Comparison of ENCODE assay signal across 12 cellular contexts in the genomic region with DNA sequence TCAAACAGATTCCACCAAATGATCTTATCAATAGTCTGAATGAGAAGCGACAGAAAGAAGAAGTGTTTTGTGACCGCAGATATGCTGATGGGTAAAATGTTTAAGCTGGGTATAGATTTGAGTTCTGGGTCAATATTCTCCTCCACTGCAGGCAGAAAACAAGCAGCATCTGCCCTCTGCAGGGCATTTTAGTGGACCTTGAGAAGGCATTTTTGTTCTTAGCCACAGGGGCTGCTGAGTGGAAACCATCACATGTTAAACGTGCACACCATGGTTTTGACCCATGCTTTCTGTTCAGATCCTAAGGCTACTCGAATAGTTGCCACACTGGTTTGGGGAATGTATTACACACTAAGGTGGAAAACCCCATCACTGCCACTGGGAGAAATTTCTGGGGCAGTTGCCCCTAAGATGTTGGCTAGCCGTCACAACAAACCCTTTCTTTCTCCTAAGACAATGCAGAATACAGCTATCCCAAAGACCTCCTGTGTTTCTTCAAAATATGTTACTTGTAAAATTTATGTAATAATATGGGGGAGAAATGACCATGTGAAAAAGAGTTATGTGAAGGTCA. TPM values are rescaled to one million over a fixed set of nuclear protein-coding genes. Genes with fewer than 3 reads are reported as not detected.
A peak's percentile ranks its signal among the peaks of the same experiment; 100 is the strongest.
DNase-seq lines count a peak whose midpoint lies in the region; ATAC-seq, FAIRE-seq and TF ChIP-seq lines count a peak whose summit lies in the region.
"Had no signal": no experiment of that assay in that cellular context is flagged by ENCODE, and none has a peak within 500 bp of the region (broad histone marks: within the 10 kb centered on the region; RNA-seq: fewer than 3 reads in every experiment).

No MANE protein-coding gene starts in this region.

- no peak overlapping the region for H3K4me3 ChIP-seq in WERI-Rb-1 (ENCODE audit: low read depth, low read length)
- no peak overlapping the region for H3K4me3 ChIP-seq in small intestine (ENCODE audit: low read depth in 1 of 2, low read length in 2 of 2)
- H3K4me3 ChIP-seq: prostate gland had no signal

- H3K27me3 Mint-ChIP-seq in activated T-cell treated with anti-CD3 and anti-CD28 coated beads, Interleukin-2, amount 50 U/mL, for 4 hours (ENCODE audit: low read depth), result peaks cover 78% of the 10 kb centered on the region

- peaks cover 23% of the 10 kb centered on the region for H3K4me1 Mint-ChIP-seq in activated T-cell treated with anti-CD3 and anti-CD28 coated beads, Interleukin-2, amount 50 U/mL, for 4 hours (ENCODE audit: low read depth)

- no peak for FAIRE-seq in small intestine (lab: Jason Lieb, UNC)

- H3K27ac ChIP-seq in WERI-Rb-1 (no peak overlapping the region), layer of hippocampus (ENCODE audit: low read depth, low read length) (peak overlapping the region; percentile 63), small intestine (ENCODE audit: low read depth in 1 of 2, low read length in 1 of 2) (no peak overlapping the region)
- H3K27ac ChIP-seq: prostate gland had no signal

- H3K36me3 ChIP-seq in WERI-Rb-1 (no peaks in the 10 kb centered on the region), small intestine (ENCODE audit: control insufficient read depth in 2 of 2, insufficient read depth in 2 of 2, low read length in 2 of 2) (no peaks in the 10 kb centered on the region)
- H3K36me3 ChIP-seq: prostate gland had no signal

- H3K9me3 ChIP-seq in WERI-Rb-1 (ENCODE audit: severe bottlenecking) (no peaks in the 10 kb centered on the region), small intestine (ENCODE audit: control insufficient read depth, low read depth) (no peaks in the 10 kb centered on the region)
- H3K9me3 ChIP-seq: prostate gland had no signal

- no peaks in the 10 kb centered on the region for H3K36me3 Mint-ChIP-seq in activated T-cell treated with anti-CD3 and anti-CD28 coated beads, Interleukin-2, amount 50 U/mL, for 4 hours (ENCODE audit: insufficient read depth)

- H3K27me3 ChIP-seq in WERI-Rb-1 (ENCODE audit: insufficient read depth, low read depth, severe bottlenecking) (peaks cover 28% of the 10 kb centered on the region), layer of hippocampus (ENCODE audit: control insufficient read depth, insufficient read depth, low read length) (peaks cover 19% of the 10 kb centered on the region), small intestine (ENCODE audit: control insufficient read depth in 2 of 2, insufficient read depth in 2 of 2, low read length in 2 of 2) (peaks cover 3 to 45% of the 10 kb centered on the region in 2 donors)

- no peak overlapping the region for H3K4me3 Mint-ChIP-seq in activated T-cell treated with anti-CD3 and anti-CD28 coated beads, Interleukin-2, amount 50 U/mL, for 4 hours

- H3K4me1 ChIP-seq in small intestine (ENCODE audit: control insufficient read depth in 2 of 2, insufficient read depth in 1 of 2, low read depth in 1 of 2, low read length in 1 of 2), result no peaks in the 10 kb centered on the region
- H3K4me1 ChIP-seq: prostate gland had no signal

- peak; percentile 38 for ATAC-seq in HG03565 (IDR thresholded peaks at IDR 0.05; ENCODE audit: unreplicated experiment)
- ATAC-seq in activated T-cell treated with anti-CD3 and anti-CD28 coated beads, Interleukin-2, amount 50 U/mL, for 4 hours, result no peak

- DNase-seq in COLO668 (lab: John Stamatoyannopoulos, UW; ENCODE audit: unreplicated experiment), result peak; percentile 23
- peak; percentile 27 for DNase-seq in WERI-Rb-1
- DNase-seq in amniotic stem cell (lab: John Stamatoyannopoulos, UW), result no peak
- DNase-seq in NCI-H2107 treated with DMSO at 0.1 percent for 48 hours (lab: John Stamatoyannopoulos, UW; ENCODE audit: unreplicated experiment), result no peak
- no peak for DNase-seq in activated T-cell treated with anti-CD3 and anti-CD28 coated beads, Interleukin-2, amount 50 U/mL, for 4 hours
- DNase-seq in small intestine, result no peak
- DNase-seq: activated CD4-positive, CD25-positive, alpha-beta regulatory T cell; trophoblast cell had no signal

- 15 to 22% (median 17%) methylated on average over 5 of the region's 5 CpGs for WGBS in small intestine, 3 donors

- TF ChIP-seq CTCF in WERI-Rb-1 (IDR thresholded peaks at IDR 0.05; ENCODE audit: low read depth, low read length), result peak; percentile 60

- H3K9me3 Mint-ChIP-seq in activated T-cell treated with anti-CD3 and anti-CD28 coated beads, Interleukin-2, amount 50 U/mL, for 4 hours, result no peaks in the 10 kb centered on the region

RNA-seq across cellular contexts. Expression of a gene that starts 5.5 kb away (rescaled TPM):
- not detected for total RNA-seq in activated T-cell treated with anti-CD3 and anti-CD28 coated beads, Interleukin-2, amount 50 U/mL, for 4 hours
- not detected for polyA plus RNA-seq in small intestine
- total RNA-seq: dermis microvascular lymphatic vessel endothelial cell, prostate gland had no signal

Comparison
In these comparisons a context has a peak if more than half of its experiments do, and no peak if none do; other contexts are left out.
1. DNase-seq: peak in COLO668 (single experiment) and WERI-Rb-1 (single experiment); none in amniotic stem cell (single experiment), NCI-H2107 treated with DMSO at 0.1 percent for 48 hours (single experiment), activated T-cell treated with anti-CD3 and anti-CD28 coated beads, Interleukin-2, amount 50 U/mL, for 4 hours (single experiment) and small intestine (single experiment).